19 cellular contexts compared by ENCODE assay signal in the genomic region with DNA sequence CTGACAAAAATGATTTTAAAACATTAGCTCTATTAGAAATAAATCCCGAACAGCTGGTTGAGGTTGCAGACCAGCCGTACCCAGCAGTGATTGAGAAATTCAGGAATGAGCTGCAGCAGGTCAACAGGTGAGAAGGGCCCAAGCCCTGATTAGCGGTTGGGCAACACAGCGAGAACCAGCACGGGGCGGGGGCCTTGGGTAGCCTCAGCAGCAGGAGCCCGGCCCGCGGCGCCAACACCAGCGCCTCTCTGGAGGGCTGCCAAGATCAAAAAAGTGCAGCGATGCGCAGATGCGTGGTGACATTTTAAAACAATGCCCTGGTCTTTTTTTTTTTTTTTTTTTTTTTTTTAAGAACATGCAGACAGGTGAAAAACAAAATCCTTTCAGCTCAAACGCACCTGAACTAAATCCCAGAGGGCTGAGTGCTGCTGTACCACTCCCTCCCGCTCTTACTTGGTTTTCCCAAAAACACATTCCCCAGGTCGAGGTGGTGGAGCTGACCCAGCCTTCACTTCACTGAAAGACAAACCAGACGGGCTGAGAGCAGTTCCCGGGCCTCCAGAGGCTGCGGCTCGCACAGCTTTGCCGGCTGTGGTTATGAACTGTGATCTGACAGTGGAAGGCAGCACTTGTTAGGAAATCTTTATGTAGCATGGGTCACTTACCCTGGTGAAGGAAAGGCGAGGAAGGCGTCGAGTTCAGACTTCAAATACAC.
DNase-seq lines count a peak whose midpoint lies in the region; ATAC-seq and TF ChIP-seq lines count a peak whose summit lies in the region.
"Had no signal": no experiment of that assay in that cellular context is flagged by ENCODE, and none has a peak within 500 bp of the region (broad histone marks: within the 10 kb centered on the region; RNA-seq: fewer than 3 reads in every experiment).

No MANE protein-coding gene starts in this region.

- WGBS in SK-N-SH (ENCODE audit: low lambda C conversion rate) = 21% methylated on average over 25 of the region's 25 CpGs
- 80 to 89% (median 86%) methylated on average over 25 of the region's 25 CpGs for WGBS in heart left ventricle, 4 donors

- H3K9ac ChIP-seq in SK-N-SH = no peak overlapping the region

- POLR2A ChIA-PET in SK-N-SH (lab: Yijun Ruan, JAX) = interaction anchor here (0.6 kb wide), 1 partner anchor 760 kb away, joined by 3 read pairs; no protein-coding TSS in a partner anchor

- no peaks in the 10 kb centered on the region for H4K20me1 ChIP-seq in SK-N-SH (ENCODE audit: insufficient read depth)

- H3K4me3 ChIP-seq in SK-N-SH (ENCODE audit: low read depth in 2 of 2, low read length in 1 of 2) = peak overlapping the region in 1 of 2 experiments; percentile 24; a peak in 1 of 4 replicates
- H3K4me3 ChIP-seq in heart left ventricle = no peak overlapping the region
- H3K4me3 ChIP-seq: A549, transverse colon had no signal

- H3K4me1 ChIP-seq in SK-N-SH (ENCODE audit: control insufficient read depth in 1 of 2, insufficient read depth in 2 of 2, low read depth in 1 of 2, low read length in 1 of 2) (peaks cover 0 to 19% of the 10 kb centered on the region in 2 experiments; a peak in 2 of 4 replicates), heart left ventricle (peaks cover 0 to 5% (median 0%) of the 10 kb centered on the region in 12 donors)
- H3K4me1 ChIP-seq: A549, transverse colon had no signal

- no peak for TF ChIP-seq POLR2A in heart left ventricle (IDR thresholded peaks at IDR 0.05)

- no peaks in the 10 kb centered on the region for H3K79me2 ChIP-seq in SK-N-SH (ENCODE audit: insufficient read depth)

- no peak for TF ChIP-seq RAD21 in SK-N-SH (IDR thresholded peaks at IDR 0.05; ENCODE audit: low read length)

- H3K9me3 Mint-ChIP-seq in glutamatergic neuron (ENCODE audit: unreplicated experiment) = peaks cover 19% of the 10 kb centered on the region
- no peaks in the 10 kb centered on the region for H3K9me3 Mint-ChIP-seq in effector memory CD8-positive, alpha-beta T cell
- H3K9me3 Mint-ChIP-seq: stimulated activated effector memory CD8-positive, alpha-beta T cell treated with anti-CD3 and anti-CD28 coated beads, Interleukin-12 subunit alpha, Interleukin-12 subunit beta, amount 100 ng/mL, for 72 hours; T-helper 2 cell treated with Interferon-gamma antibody and Interleukin-4, amounts not matched to agents 5 μg/mL and 100 μg/mL, for 36 hours had no signal

- H3K9me3 ChIP-seq in SK-N-SH (no peaks in the 10 kb centered on the region), heart left ventricle (no peaks in the 10 kb centered on the region)
- H3K9me3 ChIP-seq: transverse colon had no signal

- ATAC-seq in SK-N-SH treated with all-trans-retinoic acid at 6 μM for 48 hours (no peak), heart left ventricle (no peak)
- no peak for ATAC-seq in effector memory CD8-positive, alpha-beta T cell (replicated peaks)
- ATAC-seq: A549; activated CD4-positive, CD25-positive, alpha-beta regulatory T cell treated with anti-CD3 and anti-CD28 coated beads, Interleukin-2, amount 50 U/mL, for 24 hours; stimulated activated effector memory CD8-positive, alpha-beta T cell treated with anti-CD3 and anti-CD28 coated beads, Interleukin-12 subunit alpha, Interleukin-12 subunit beta, amount 100 ng/mL, for 72 hours had no signal

- H3K4me1 Mint-ChIP-seq in glutamatergic neuron (ENCODE audit: low read depth, unreplicated experiment) = peaks cover 9% of the 10 kb centered on the region
- H3K4me1 Mint-ChIP-seq in effector memory CD8-positive, alpha-beta T cell (ENCODE audit: low read depth in 2 of 2) = no peaks in the 10 kb centered on the region
- H3K4me1 Mint-ChIP-seq: stimulated activated effector memory CD8-positive, alpha-beta T cell treated with anti-CD3 and anti-CD28 coated beads, Interleukin-12 subunit alpha, Interleukin-12 subunit beta, amount 100 ng/mL, for 72 hours had no signal

- H3K27me3 Mint-ChIP-seq in glutamatergic neuron (ENCODE audit: unreplicated experiment) = peaks cover 4% of the 10 kb centered on the region
- H3K27me3 Mint-ChIP-seq in effector memory CD8-positive, alpha-beta T cell = peaks cover 38 to 55% of the 10 kb centered on the region in 2 donors

- H3K27me3 ChIP-seq in SK-N-SH (ENCODE audit: insufficient read depth) = no peaks in the 10 kb centered on the region
- no peaks in the 10 kb centered on the region for H3K27me3 ChIP-seq in heart left ventricle
- H3K27me3 ChIP-seq: transverse colon had no signal

- peak overlapping the region; percentile 43 for H3K27ac Mint-ChIP-seq in glutamatergic neuron (ENCODE audit: unreplicated experiment)
- H3K27ac Mint-ChIP-seq in effector memory CD8-positive, alpha-beta T cell = no peak overlapping the region
- H3K27ac Mint-ChIP-seq: stimulated activated effector memory CD8-positive, alpha-beta T cell treated with anti-CD3 and anti-CD28 coated beads, Interleukin-12 subunit alpha, Interleukin-12 subunit beta, amount 100 ng/mL, for 72 hours; T-helper 2 cell treated with Interferon-gamma antibody and Interleukin-4, amounts not matched to agents 5 μg/mL and 100 μg/mL, for 36 hours had no signal

- TF ChIP-seq CTCF in SK-N-SH (IDR thresholded peaks at IDR 0.05) = no peak
- TF ChIP-seq CTCF in glutamatergic neuron (IDR thresholded peaks at IDR 0.05; ENCODE audit: partially characterized antibody, unreplicated experiment) = no peak
- no peak for TF ChIP-seq CTCF in heart left ventricle (IDR thresholded peaks at IDR 0.05)
- no peak for TF ChIP-seq CTCF in GM10266 (IDR thresholded peaks at IDR 0.05; ENCODE audit: control insufficient read depth, insufficient read depth, low read depth, missing control alignments)

- intact Hi-C loops in heart left ventricle (cut with DNase I) = no loop called here

- no peaks in the 10 kb centered on the region for H3K9me2 ChIP-seq in SK-N-SH

- H2AFZ ChIP-seq in SK-N-SH (ENCODE audit: low read depth) = no peak overlapping the region

- CTCF ChIA-PET in SK-N-SH (lab: Yijun Ruan, JAX) = interaction anchor here (0.7 to 2.4 kb wide), 7 partner anchors 8 to 752 kb away, joined by 3 to 10 read pairs (median 3); a partner anchor contains a TSS

- H3F3A ChIP-seq in SK-N-SH (replicated peaks; ENCODE audit: insufficient read depth) = no peaks in the 10 kb centered on the region

- H3K4me3 Mint-ChIP-seq in glutamatergic neuron (ENCODE audit: unreplicated experiment) = no peak overlapping the region
- no peak overlapping the region for H3K4me3 Mint-ChIP-seq in effector memory CD8-positive, alpha-beta T cell
- H3K4me3 Mint-ChIP-seq: stimulated activated effector memory CD8-positive, alpha-beta T cell treated with anti-CD3 and anti-CD28 coated beads, Interleukin-12 subunit alpha, Interleukin-12 subunit beta, amount 100 ng/mL, for 72 hours; T-helper 2 cell treated with Interferon-gamma antibody and Interleukin-4, amounts not matched to agents 5 μg/mL and 100 μg/mL, for 36 hours had no signal

- H3K27ac ChIP-seq in SK-N-SH (ENCODE audit: low read depth in 2 of 2, low read length in 1 of 2) = peak overlapping the region in 1 of 2 experiments; percentile 68; a peak in 1 of 4 replicates
- no peak overlapping the region for H3K27ac ChIP-seq in heart left ventricle
- H3K27ac ChIP-seq: A549, transverse colon had no signal

- TF ChIP-seq EP300 in SK-N-SH (IDR thresholded peaks at IDR 0.05; ENCODE audit: borderline replicate concordance in 1 of 2, low read depth in 1 of 2, low read length in 1 of 2) = no peak

- DNase-seq in SK-N-SH = peak; percentile 74
- peak; percentile 93 for DNase-seq in NCI-H2171 treated with DMSO at 0.1 percent for 48 hours (lab: John Stamatoyannopoulos, UW)
- no peak for DNase-seq in glutamatergic neuron
- DNase-seq in heart left ventricle = no peak
- DNase-seq in GM10266 (ENCODE audit: extremely low spot score) = no peak
- DNase-seq in effector memory CD8-positive, alpha-beta T cell = no peak
- no peak for DNase-seq in ureter (ENCODE audit: low spot score)
- DNase-seq: activated CD8-positive, alpha-beta memory T cell treated with anti-CD3 and anti-CD28 coated beads, Interleukin-2, amount 50 U/mL, for 4 hours; activated gamma-delta T cell treated with Interleukin-2 at 50 U/mL for 16 hours; anterior cingulate cortex; C1 segment of cervical spinal cord; NCI-H1930; Right ventricle myocardium superior; transverse colon had no signal

- no peak overlapping the region for H3K4me2 ChIP-seq in SK-N-SH
- H3K4me2 ChIP-seq: A549 had no signal

- H3K36me3 ChIP-seq in SK-N-SH (replicated peaks in 1 of 2; ENCODE audit: control insufficient read depth in 1 of 2, insufficient read depth in 2 of 2, low read length in 1 of 2) (no peaks in the 10 kb centered on the region), heart left ventricle (no peaks in the 10 kb centered on the region)
- H3K36me3 ChIP-seq: transverse colon had no signal

- H3K36me3 Mint-ChIP-seq in glutamatergic neuron (ENCODE audit: unreplicated experiment) = peaks cover 13% of the 10 kb centered on the region
- no peaks in the 10 kb centered on the region for H3K36me3 Mint-ChIP-seq in effector memory CD8-positive, alpha-beta T cell (ENCODE audit: insufficient read depth)
- H3K36me3 Mint-ChIP-seq: stimulated activated effector memory CD8-positive, alpha-beta T cell treated with anti-CD3 and anti-CD28 coated beads, Interleukin-12 subunit alpha, Interleukin-12 subunit beta, amount 100 ng/mL, for 72 hours had no signal

TF ChIP-seq in SK-N-SH, 30 proteins besides CTCF, POLR2A, EP300 and RAD21 (continues in another document):
- TF ChIP-seq FOXJ3 (CRISPR knock-in tag; IDR thresholded peaks at IDR 0.05) = no peak
- no peak for TF ChIP-seq MXI1 (IDR thresholded peaks at IDR 0.05; ENCODE audit: low read depth, low read length)
- TF ChIP-seq, protein P1, sequence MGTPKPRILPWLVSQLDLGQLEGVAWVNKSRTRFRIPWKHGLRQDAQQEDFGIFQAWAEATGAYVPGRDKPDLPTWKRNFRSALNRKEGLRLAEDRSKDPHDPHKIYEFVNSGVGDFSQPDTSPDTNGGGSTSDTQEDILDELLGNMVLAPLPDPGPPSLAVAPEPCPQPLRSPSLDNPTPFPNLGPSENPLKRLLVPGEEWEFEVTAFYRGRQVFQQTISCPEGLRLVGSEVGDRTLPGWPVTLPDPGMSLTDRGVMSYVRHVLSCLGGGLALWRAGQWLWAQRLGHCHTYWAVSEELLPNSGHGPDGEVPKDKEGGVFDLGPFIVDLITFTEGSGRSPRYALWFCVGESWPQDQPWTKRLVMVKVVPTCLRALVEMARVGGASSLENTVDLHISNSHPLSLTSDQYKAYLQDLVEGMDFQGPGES (IDR thresholded peaks at IDR 0.05; ENCODE audit: low read depth, low read length) = no peak

TF ChIP-seq in SK-N-SH treated with all-trans-retinoic acid at 6 μM for 48 hours, 23 proteins besides CTCF, POLR2A, EP300 and RAD21 (continues in another document):
- TF ChIP-seq ZC3H10 (CRISPR knock-in tag; IDR thresholded peaks at IDR 0.05) = no peak

Comparison
In these comparisons a context has a peak if more than half of its experiments do, and no peak if none do; other contexts are left out.
1. DNase-seq: peak in SK-N-SH (single experiment) and NCI-H2171 treated with DMSO at 0.1 percent for 48 hours (single experiment); none in glutamatergic neuron (single experiment), heart left ventricle (0 of 5), GM10266 (single experiment), effector memory CD8-positive, alpha-beta T cell (0 of 3) and ureter (single experiment).